In genomic region chrX:155857561-155857960, GRCh38 we compare ENCODE assay signal across 10 cellular contexts. TPM values are rescaled to one million over a fixed set of nuclear protein-coding genes. Genes with fewer than 3 reads are reported as not detected.
A peak's percentile ranks its signal among the peaks of the same experiment; 100 is the strongest.
DNase-seq lines count a peak whose midpoint lies in the region; TF ChIP-seq lines count a peak whose summit lies in the region.
"Had no signal": no experiment of that assay in that cellular context is flagged by ENCODE, and none has a peak within 500 bp of the region (broad histone marks: within the 10 kb centered on the region; RNA-seq: fewer than 3 reads in every experiment).

No MANE protein-coding gene starts in this region.

- no peak overlapping the region for H2AFZ ChIP-seq in OCI-LY1 (ENCODE audit: low read length)

- H3K27me3 ChIP-seq in OCI-LY1 (ENCODE audit: insufficient read depth, low read length) (no peaks in the 10 kb centered on the region), thyroid gland (no peaks in the 10 kb centered on the region)

- TF ChIP-seq CTCF in AG09309 (IDR thresholded peaks at IDR 0.05; ENCODE audit: control insufficient read depth, insufficient read depth, low read depth, low read length, missing control alignments) (peak; percentile 11), GM13977 (IDR thresholded peaks at IDR 0.05; ENCODE audit: extremely low read depth, insufficient read depth, missing control alignments) (peak; percentile 45), OCI-LY1 (IDR thresholded peaks at IDR 0.05; ENCODE audit: low read length) (peak; percentile 39; the same call in 1 of the 2 replicates), epithelial cell of proximal tubule (conservative IDR thresholded peaks at IDR 0.05; ENCODE audit: low read depth, low read length) (peak; percentile 45), thyroid gland (IDR thresholded peaks at IDR 0.05) (no peak)

- H3K9ac ChIP-seq in OCI-LY1 (ENCODE audit: low read length): no peak overlapping the region

- no peaks in the 10 kb centered on the region for H3K9me3 ChIP-seq in OCI-LY1 (ENCODE audit: low read length)
- no peaks in the 10 kb centered on the region for H3K9me3 ChIP-seq in thyroid gland

- H3K27ac ChIP-seq in OCI-LY1 (ENCODE audit: low read depth, low read length, poor library complexity, severe bottlenecking): no peak overlapping the region
- no peak overlapping the region for H3K27ac ChIP-seq in thyroid gland

- intact Hi-C loops in thyroid gland (cut with DNase I): no loop called here

- 3 to 11% methylated on average over 1 of the region's 1 CpG for WGBS in thyroid gland, 2 donors

- H3K79me2 ChIP-seq in OCI-LY1 (ENCODE audit: insufficient read depth, low read length): no peaks in the 10 kb centered on the region

- H3K36me3 ChIP-seq in OCI-LY1 (ENCODE audit: insufficient read depth, low read length) (no peaks in the 10 kb centered on the region), thyroid gland (no peaks in the 10 kb centered on the region)

- H3K36me3 Mint-ChIP-seq in activated T-cell treated with anti-CD3 and anti-CD28 coated beads, Interleukin-2, amount 50 U/mL, for 24 hours (ENCODE audit: low read depth): no peaks in the 10 kb centered on the region

- H3K4me3 Mint-ChIP-seq in activated T-cell treated with anti-CD3 and anti-CD28 coated beads, Interleukin-2, amount 50 U/mL, for 24 hours: no peak overlapping the region
- H3K4me3 Mint-ChIP-seq: central memory CD8-positive, alpha-beta T cell had no signal

- H3K9me2 ChIP-seq in OCI-LY1 (ENCODE audit: low read depth, low read length): no peaks in the 10 kb centered on the region

- no peaks in the 10 kb centered on the region for H3F3A ChIP-seq in OCI-LY1 (ENCODE audit: insufficient read depth, low read length)

- TF ChIP-seq POLR2A in thyroid gland (IDR thresholded peaks at IDR 0.05): no peak

- in situ Hi-C loops in GM13977 (cut with MboI; ENCODE audit: low pct_unique_long_range_greater_than_20kb, low sequenced_read_pairs, unreplicated experiment): no loop called here

- H3K27me3 Mint-ChIP-seq in activated T-cell treated with anti-CD3 and anti-CD28 coated beads, Interleukin-2, amount 50 U/mL, for 24 hours: peaks cover 32% of the 10 kb centered on the region

- no peak overlapping the region for H3K4me2 ChIP-seq in OCI-LY1 (ENCODE audit: low read length)

- no peak overlapping the region for H3K4me3 ChIP-seq in AG09309 (ENCODE audit: control insufficient read depth, low read depth, low read length)
- no peak overlapping the region for H3K4me3 ChIP-seq in OCI-LY1 (ENCODE audit: low read depth, low read length, poor library complexity, severe bottlenecking)
- H3K4me3 ChIP-seq in epithelial cell of proximal tubule (ENCODE audit: low read depth, low read length): no peak overlapping the region
- no peak overlapping the region for H3K4me3 ChIP-seq in thyroid gland (replicated peaks in 1 of 3)

- no peaks in the 10 kb centered on the region for H4K20me1 ChIP-seq in OCI-LY1 (ENCODE audit: insufficient read depth, low read length)

- H3K27ac Mint-ChIP-seq in activated T-cell treated with anti-CD3 and anti-CD28 coated beads, Interleukin-2, amount 50 U/mL, for 24 hours: no peak overlapping the region

- H3K4me1 Mint-ChIP-seq in activated T-cell treated with anti-CD3 and anti-CD28 coated beads, Interleukin-2, amount 50 U/mL, for 24 hours (ENCODE audit: low read depth): no peaks in the 10 kb centered on the region
- H3K4me1 Mint-ChIP-seq: central memory CD8-positive, alpha-beta T cell had no signal

- no peaks in the 10 kb centered on the region for H3K9me3 Mint-ChIP-seq in activated T-cell treated with anti-CD3 and anti-CD28 coated beads, Interleukin-2, amount 50 U/mL, for 24 hours
- H3K9me3 Mint-ChIP-seq: central memory CD8-positive, alpha-beta T cell had no signal

- H3K4me1 ChIP-seq in OCI-LY1 (ENCODE audit: insufficient read depth, low read length, severe bottlenecking) (no peaks in the 10 kb centered on the region), thyroid gland (no peaks in the 10 kb centered on the region)

- DNase-seq in AG09309 (ENCODE audit: low read depth): no peak
- no peak for DNase-seq in GM13977 (ENCODE audit: low spot score)
- DNase-seq in epithelial cell of proximal tubule (ENCODE audit: low read depth): no peak
- DNase-seq in thyroid gland: no peak
- no peak for DNase-seq in activated T-cell treated with anti-CD3 and anti-CD28 coated beads, Interleukin-2, amount 50 U/mL, for 24 hours
- no peak for DNase-seq in SK-N-DZ (ENCODE audit: low spot score)
- DNase-seq in NCI-H1092 treated with DMSO at 0.1 percent for 48 hours (lab: John Stamatoyannopoulos, UW): no peak
- DNase-seq: NCI-H345 had no signal

RNA-seq across cellular contexts. Expression of gene VAMP7, which starts 23.6 kb away (rescaled TPM):
- 31.2 and 32.4 TPM in 2 replicates for total RNA-seq in epithelial cell of proximal tubule
- total RNA-seq in thyroid gland: 10 to 100 TPM; 39.5 to 46.5 (median 40.8) TPM
- 41.8 and 45.6 TPM in 2 replicates for polyA plus RNA-seq in SK-N-DZ (2014; cell fraction: cytosol; rRNA removed)
- polyA plus RNA-seq in SK-N-DZ (2014; cell fraction: nucleus; rRNA removed): 14.4 and 19.1 TPM in 2 replicates

Comparison
In these comparisons a context has a peak if more than half of its experiments do, and no peak if none do; other contexts are left out.
1. CTCF ChIP-seq: peak in AG09309 (single experiment), GM13977 (single experiment), OCI-LY1 (single experiment) and epithelial cell of proximal tubule (single experiment); none in thyroid gland (0 of 6).